ENCODE assay signal across 6 cellular contexts in the genomic region with DNA sequence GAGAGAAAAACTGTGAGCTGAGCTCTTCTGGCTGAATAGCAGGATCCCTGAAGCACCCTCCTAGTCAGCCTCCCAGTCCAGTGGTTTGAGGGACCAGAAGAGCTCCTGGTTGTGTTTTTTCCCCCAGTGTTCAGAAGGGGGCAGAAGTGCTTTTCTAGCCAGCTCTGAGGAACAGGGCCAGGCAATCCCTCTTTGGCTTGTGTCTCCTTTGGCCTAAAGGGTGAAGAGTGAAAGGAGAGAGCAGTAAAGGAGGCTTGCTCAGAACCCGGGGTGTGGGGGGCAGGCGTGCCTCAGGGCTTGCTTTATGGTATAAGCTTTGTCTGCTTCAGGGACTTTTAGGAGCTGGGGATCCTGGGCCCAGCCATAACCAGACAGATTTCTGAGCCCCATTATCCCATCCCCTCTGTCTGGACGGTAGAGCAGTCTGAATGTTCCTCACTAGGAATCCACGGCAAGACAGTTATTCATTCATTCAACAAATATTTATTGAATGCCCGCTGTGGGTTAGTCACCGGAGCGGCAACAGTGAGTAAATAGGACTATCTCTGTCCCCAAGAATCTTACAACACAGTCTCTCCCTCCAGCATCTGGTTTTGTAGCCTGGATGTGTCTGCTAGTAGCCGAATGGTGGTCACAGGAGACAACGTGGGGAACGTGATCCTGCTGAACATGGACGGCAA. TPM values are rescaled to one million over a fixed set of nuclear protein-coding genes. Genes with fewer than 3 reads are reported as not detected.
DNase-seq lines count a peak whose midpoint lies in the region; ATAC-seq lines count a peak whose summit lies in the region.

No MANE protein-coding gene starts in this region.

- H3K4me1 ChIP-seq in SJCRH30: no peaks in the 10 kb centered on the region

- H3K4me3 ChIP-seq in SJCRH30: no peak overlapping the region

- no peaks in the 10 kb centered on the region for H3K9me3 ChIP-seq in SJCRH30 (replicated peaks)

- H3K36me3 ChIP-seq in SJCRH30: no peaks in the 10 kb centered on the region

- ATAC-seq in left ventricle myocardium superior: peak; percentile 80
- ATAC-seq in GM18873 (IDR thresholded peaks at IDR 0.05; ENCODE audit: low FRiP score, unreplicated experiment): no peak

- DNase-seq in GM03348 (ENCODE audit: low spot score) (peak; percentile 63), SJCRH30 (peak; percentile 23 to 57), left ventricle myocardium superior (no peak), NK-92 (lab: John Stamatoyannopoulos, UW; ENCODE audit: unreplicated experiment) (no peak), NCI-H146 (lab: John Stamatoyannopoulos, UW) (no peak)

- H3K27me3 ChIP-seq in SJCRH30: no peaks in the 10 kb centered on the region; the same call in 1 of the 2 replicates

- no peak overlapping the region for H3K27ac ChIP-seq in SJCRH30

- intact Hi-C loops in left ventricle myocardium superior (cut with micrococcal nuclease): no loop called here

RNA-seq across cellular contexts. Expression of a gene that starts 14.5 kb away (rescaled TPM):
- total RNA-seq in SJCRH30 (2014; rRNA removed; shearing (Covaris generic)): 26.2 and 29.6 TPM in 2 replicates
- 20.3 TPM for total RNA-seq in left ventricle myocardium superior

RNA-seq across cellular contexts. Expression of a gene that starts 19.4 kb away (rescaled TPM):
- 10.7 and 11.1 TPM in 2 replicates for total RNA-seq in SJCRH30 (2014; rRNA removed; shearing (Covaris generic))
- total RNA-seq in left ventricle myocardium superior: 9.5 TPM

RNA-seq across cellular contexts. Expression of a gene that starts 23.7 kb away (rescaled TPM):
- total RNA-seq in SJCRH30 (2014; rRNA removed; shearing (Covaris generic)): 4.1 and 6.2 TPM in 2 replicates
- 15.6 TPM for total RNA-seq in left ventricle myocardium superior

RNA-seq across cellular contexts. Expression of a gene that starts 35.8 kb away (rescaled TPM):
- 28.8 and 29.0 TPM in 2 replicates for total RNA-seq in SJCRH30 (2014; rRNA removed; shearing (Covaris generic))
- 46.4 TPM for total RNA-seq in left ventricle myocardium superior

RNA-seq across cellular contexts. Expression of a gene that starts 47.9 kb away (rescaled TPM):
- total RNA-seq in SJCRH30 (2014; rRNA removed; shearing (Covaris generic)): 26.7 and 29.0 TPM in 2 replicates
- 150 TPM for total RNA-seq in left ventricle myocardium superior

Comparison
In these comparisons a context has a peak if more than half of its experiments do, and no peak if none do; other contexts are left out.
1. DNase-seq: peak in GM03348 (single experiment) and SJCRH30 (2 of 2); none in left ventricle myocardium superior (single experiment), NK-92 (single experiment) and NCI-H146 (single experiment).